8 cellular contexts compared by ENCODE assay signal in genomic region chr16:88782454-88783390, GRCh38. TPM values are rescaled to one million over a fixed set of nuclear protein-coding genes. Genes with fewer than 3 reads are reported as not detected.
A peak's percentile ranks its signal among the peaks of the same experiment; 100 is the strongest.
DNase-seq lines count a peak whose midpoint lies in the region; ATAC-seq, FAIRE-seq and TF ChIP-seq lines count a peak whose summit lies in the region.

No MANE protein-coding gene starts in this region.

- H3K4me1 Mint-ChIP-seq in CD14-positive monocyte = peaks cover 61% of the 10 kb centered on the region
- H3K4me1 Mint-ChIP-seq in activated naive CD8-positive, alpha-beta T cell treated with anti-CD3 and anti-CD28 coated beads, Interleukin-2, amount 10 ng/mL, durations not matched to agents 7 days and 5 days = peaks cover 37% of the 10 kb centered on the region

- no peaks in the 10 kb centered on the region for H3K27me3 ChIP-seq in Panc1 (ENCODE audit: control insufficient read depth, insufficient read depth, low read length)

- no peaks in the 10 kb centered on the region; the same call in 1 of the 2 replicates for H3K36me3 ChIP-seq in Panc1 (ENCODE audit: control insufficient read depth, insufficient read depth, low read length)
- H3K36me3 ChIP-seq in kidney (ENCODE audit: control insufficient read depth in 1 of 2, insufficient read depth in 2 of 2, low read length in 2 of 2) = no peaks in the 10 kb centered on the region

- H3K4me3 Mint-ChIP-seq in CD14-positive monocyte = peak overlapping the region; percentile 90 to 93
- peak overlapping the region; percentile 75 for H3K4me3 Mint-ChIP-seq in activated naive CD8-positive, alpha-beta T cell treated with anti-CD3 and anti-CD28 coated beads, Interleukin-2, amount 10 ng/mL, durations not matched to agents 7 days and 5 days

- peak overlapping the region; percentile 85 for H3K27ac ChIP-seq in Panc1 (ENCODE audit: low read length)
- H3K27ac ChIP-seq in kidney (ENCODE audit: low read depth in 2 of 2, low read length in 2 of 2) = peak overlapping the region; percentile 88 to 89

- intact Hi-C loops in CD14-positive monocyte (cut with micrococcal nuclease) (loop anchor here in 1 of 2 donors (5.0 to 10.0 kb wide), 3 partner anchors 75 to 1162 kb away; partner anchors contain the start of genes DEF8, GALNS and TRAPPC2L), Panc1 (cut with micrococcal nuclease; ENCODE audit: unreplicated experiment) (loop anchor here (10.0 kb wide), 1 partner anchor 48 kb away; no protein-coding TSS in a partner anchor), kidney (cut with DNase I) (loop anchor here (5.0 kb wide), 1 partner anchor 45 kb away; no protein-coding TSS in a partner anchor)

- POLR2A ChIA-PET in Panc1 (lab: Charles Lee) = interaction anchor here (0.6 kb wide), 1 partner anchor 22 kb away, joined by 4 read pairs; no protein-coding TSS in a partner anchor
- POLR2A ChIA-PET in activated naive CD8-positive, alpha-beta T cell treated with anti-CD3 and anti-CD28 coated beads, Interleukin-2, amount 10 ng/mL, durations not matched to agents 7 days and 5 days (lab: Charles Lee) = interaction anchor here (0.7 to 2.4 kb wide), 9 partner anchors 18 to 435 kb away, joined by 3 to 13 read pairs (median 5); partner anchors contain the start of genes APRT, CDT1 and ZNF778

- in situ Hi-C loops in Panc1 (cut with HindIII; ENCODE audit: low pct_unique_long_range_greater_than_20kb, low sequenced_read_pairs) = no loop called here
- in situ Hi-C loops in GM13976 (cut with MboI; ENCODE audit: low sequenced_read_pairs, unreplicated experiment) = no loop called here

- no peak for TF ChIP-seq CTCF in CD14-positive monocyte (IDR thresholded peaks at IDR 0.05)
- no peak for TF ChIP-seq CTCF in Panc1 (IDR thresholded peaks at IDR 0.05)
- TF ChIP-seq CTCF in kidney (IDR thresholded peaks at IDR 0.05; ENCODE audit: borderline replicate concordance, extremely low read depth, insufficient read depth) = no peak
- TF ChIP-seq CTCF in GM13976 (IDR thresholded peaks at IDR 0.05; ENCODE audit: borderline replicate concordance, control extremely low read depth, extremely low read depth, insufficient read depth, missing control alignments) = no peak
- TF ChIP-seq CTCF in D721Med (IDR thresholded peaks at IDR 0.05; ENCODE audit: insufficient read depth, missing control alignments) = no peak

- peak overlapping the region; percentile 95 to 99 (median 98) for H3K27ac Mint-ChIP-seq in CD14-positive monocyte
- peak overlapping the region; percentile 76 for H3K27ac Mint-ChIP-seq in activated naive CD8-positive, alpha-beta T cell treated with anti-CD3 and anti-CD28 coated beads, Interleukin-2, amount 10 ng/mL, durations not matched to agents 7 days and 5 days

- H3K9me3 Mint-ChIP-seq in CD14-positive monocyte = no peaks in the 10 kb centered on the region
- no peaks in the 10 kb centered on the region for H3K9me3 Mint-ChIP-seq in activated naive CD8-positive, alpha-beta T cell treated with anti-CD3 and anti-CD28 coated beads, Interleukin-2, amount 10 ng/mL, durations not matched to agents 7 days and 5 days

- ATAC-seq in Panc1 = no peak; the same call in 1 of the 2 replicates
- ATAC-seq in activated naive CD8-positive, alpha-beta T cell treated with anti-CD3 and anti-CD28 coated beads, Interleukin-2, amount 10 ng/mL, durations not matched to agents 7 days and 5 days (ENCODE audit: low read depth) = no peak

- H3K4me1 ChIP-seq in Panc1 (ENCODE audit: control insufficient read depth, insufficient read depth, low read length) (peaks cover 38% of the 10 kb centered on the region), kidney (ENCODE audit: control insufficient read depth in 1 of 2, insufficient read depth in 1 of 2, low read depth in 1 of 2, low read length in 2 of 2) (peaks cover 15 to 33% of the 10 kb centered on the region in 2 donors)

- H3K9ac ChIP-seq in kidney (ENCODE audit: low read length in 2 of 2) = peak overlapping the region in 1 of 2 donors; percentile 71

- H3K4me3 ChIP-seq in Panc1 (ENCODE audit: low read depth in 2 of 2, low read length in 2 of 2) (peak overlapping the region; percentile 61 to 69), kidney (ENCODE audit: low read length in 2 of 2) (peak overlapping the region in 1 of 2 donors; percentile 61)

- peak; percentile 80 for DNase-seq in CD14-positive monocyte (ENCODE audit: low spot score)
- no peak for DNase-seq in Panc1 (ENCODE audit: low read depth, low spot score)
- no peak for DNase-seq in activated naive CD8-positive, alpha-beta T cell treated with anti-CD3 and anti-CD28 coated beads, Interleukin-2, amount 10 ng/mL, durations not matched to agents 7 days and 5 days
- DNase-seq in kidney = no peak
- peak; percentile 60 to 64 (median 60) for DNase-seq in stimulated activated CD4-positive, alpha-beta T cell treated with anti-CD3 and anti-CD28 coated beads, TNF-alpha, amount 100 ng/mL, for 4 hours (ENCODE audit: low read depth in 3 of 3)
- no peak for DNase-seq in GM13976 (ENCODE audit: low spot score)
- DNase-seq in NCI-H1436 (lab: John Stamatoyannopoulos, UW) = no peak
- DNase-seq in D721Med (ENCODE audit: insufficient read length, low spot score) = no peak

- CTCF ChIA-PET in Panc1 (lab: Charles Lee) = interaction anchor here (0.6 kb wide), 1 partner anchor 222 kb away, joined by 3 read pairs; no protein-coding TSS in a partner anchor

- no peak for FAIRE-seq in kidney (lab: Jason Lieb, UNC)
- no peak for FAIRE-seq in D721Med (lab: Jason Lieb, UNC)

- H3K36me3 Mint-ChIP-seq in CD14-positive monocyte = peaks cover 1 to 13% of the 10 kb centered on the region in 2 donors
- H3K36me3 Mint-ChIP-seq in activated naive CD8-positive, alpha-beta T cell treated with anti-CD3 and anti-CD28 coated beads, Interleukin-2, amount 10 ng/mL, durations not matched to agents 7 days and 5 days = no peaks in the 10 kb centered on the region

- peaks cover 0 to 3% (median 0%) of the 10 kb centered on the region in 3 donors for H3K27me3 Mint-ChIP-seq in CD14-positive monocyte (ENCODE audit: low read depth in 3 of 3)
- H3K27me3 Mint-ChIP-seq in activated naive CD8-positive, alpha-beta T cell treated with anti-CD3 and anti-CD28 coated beads, Interleukin-2, amount 10 ng/mL, durations not matched to agents 7 days and 5 days = no peaks in the 10 kb centered on the region

- BruUV-seq in Panc1 (replicated peaks; lab: Mats Ljungman, UMichigan) = no TSS peak

- no peaks in the 10 kb centered on the region for H3K9me3 ChIP-seq in Panc1 (ENCODE audit: control insufficient read depth, insufficient read depth, low read depth, low read length)
- no peaks in the 10 kb centered on the region for H3K9me3 ChIP-seq in kidney (ENCODE audit: control insufficient read depth in 1 of 2, low read length in 2 of 2)

RNA-seq across cellular contexts. Expression of gene PIEZO1, which starts 2.3 kb away (rescaled TPM):
- polyA plus RNA-seq in CD14-positive monocyte (10 to 100 TPM; 10.2 to 15.0 TPM), kidney (ENCODE audit: insufficient read depth, low read depth, low replicate concordance) (103 TPM)
- total RNA-seq in Panc1 (2021; ENCODE audit: unreplicated experiment) (175 TPM), kidney (124 TPM)
- polyA plus RNA-seq in Panc1 (2012; ENCODE audit: insufficient read length) = 228 TPM
- 100 to 1,000 TPM; 206 to 220 TPM for total RNA-seq in activated naive CD8-positive, alpha-beta T cell treated with anti-CD3 and anti-CD28 coated beads, Interleukin-2, amount 10 ng/mL, durations not matched to agents 7 days and 5 days

RNA-seq across cellular contexts. Expression of gene CDT1, which starts 20.9 kb away (rescaled TPM):
- polyA plus RNA-seq in CD14-positive monocyte (under 1 TPM; 0.07 to 0.24 TPM), kidney (ENCODE audit: insufficient read depth, low read depth, low replicate concordance) (0.56 TPM)
- total RNA-seq in Panc1 (2021; ENCODE audit: unreplicated experiment) (39.9 TPM), kidney (1.5 TPM)
- 25.1 TPM for polyA plus RNA-seq in Panc1 (2012; ENCODE audit: insufficient read length)
- 100 to 1,000 TPM; 135 to 140 TPM for total RNA-seq in activated naive CD8-positive, alpha-beta T cell treated with anti-CD3 and anti-CD28 coated beads, Interleukin-2, amount 10 ng/mL, durations not matched to agents 7 days and 5 days

RNA-seq across cellular contexts. Expression of gene APRT, which starts 29.0 kb away (rescaled TPM):
- 100 to 1,000 TPM; 233 to 307 TPM for polyA plus RNA-seq in CD14-positive monocyte
- 231 TPM for total RNA-seq in Panc1 (2021; ENCODE audit: unreplicated experiment)
- 326 TPM for polyA plus RNA-seq in Panc1 (2012; ENCODE audit: insufficient read length)
- 100 to 1,000 TPM; 124 to 139 TPM for total RNA-seq in activated naive CD8-positive, alpha-beta T cell treated with anti-CD3 and anti-CD28 coated beads, Interleukin-2, amount 10 ng/mL, durations not matched to agents 7 days and 5 days
- 105 TPM for total RNA-seq in kidney
- polyA plus RNA-seq in kidney (ENCODE audit: insufficient read depth, low read depth, low replicate concordance) = 204 TPM

Comparison
In these comparisons a context has a peak if more than half of its experiments do, and no peak if none do; other contexts are left out.
1. DNase-seq: peak in CD14-positive monocyte (single experiment) and stimulated activated CD4-positive, alpha-beta T cell treated with anti-CD3 and anti-CD28 coated beads, TNF-alpha, amount 100 ng/mL, for 4 hours (3 of 3); none in Panc1 (single experiment), activated naive CD8-positive, alpha-beta T cell treated with anti-CD3 and anti-CD28 coated beads, Interleukin-2, amount 10 ng/mL, durations not matched to agents 7 days and 5 days (single experiment), kidney (single experiment), GM13976 (single experiment), NCI-H1436 (single experiment) and D721Med (single experiment).
2. RNA of gene CDT1, which starts 20.9 kb away (total RNA-seq): 135 to 140 TPM in activated naive CD8-positive, alpha-beta T cell treated with anti-CD3 and anti-CD28 coated beads, Interleukin-2, amount 10 ng/mL, durations not matched to agents 7 days and 5 days and 39.9 TPM in Panc1 (single experiment); 1.5 TPM in kidney (single experiment); every median in the first group is over 10 times any median in the second.